Comparison of ENCODE assay signal across 21 cellular contexts in genomic region chr3:141900343-141900742, GRCh38. TPM values are rescaled to one million over a fixed set of nuclear protein-coding genes. Genes with fewer than 3 reads are reported as not detected.
DNase-seq lines count a peak whose midpoint lies in the region; ATAC-seq, FAIRE-seq and TF ChIP-seq lines count a peak whose summit lies in the region.
"Had no signal": no experiment of that assay in that cellular context is flagged by ENCODE, and none has a peak within 500 bp of the region (broad histone marks: within the 10 kb centered on the region; RNA-seq: fewer than 3 reads in every experiment).

No MANE protein-coding gene starts in this region.

- no peak for FAIRE-seq in K562 (lab: Jason Lieb, UNC)
- FAIRE-seq: G401.6 had no signal

- peaks cover 68% of the 10 kb centered on the region for H3K36me3 ChIP-seq in K562 (ENCODE audit: control insufficient read depth, insufficient read depth, low read length)

- H3K9me3 ChIP-seq in K562 (replicated peaks; ENCODE audit: control insufficient read depth, insufficient read depth, low read depth, low read length): no peaks in the 10 kb centered on the region
- H3K9me3 ChIP-seq: SJSA1 had no signal

- TF ChIP-seq POLR2A in K562 (conservative IDR thresholded peaks at IDR 0.05): no peak

- peak; percentile 38 to 49 for ATAC-seq in activated T-cell treated with anti-CD3 and anti-CD28 coated beads, Interleukin-2, amount 50 U/mL, for 4 hours
- ATAC-seq in activated T-cell treated with anti-CD3 and anti-CD28 coated beads, Interleukin-2, amount 50 U/mL, for 72 hours (replicated peaks in 1 of 2): peak; percentile 56 to 64
- peak; percentile 40; the same call in 2 of the 3 replicates for ATAC-seq in K562
- peak; percentile 80 for ATAC-seq in stimulated activated effector memory CD8-positive, alpha-beta T cell treated with anti-CD3 and anti-CD28 coated beads, Interleukin-12 subunit alpha, Interleukin-12 subunit beta, amount 100 ng/mL, for 72 hours
- no peak for ATAC-seq in HG03135 (IDR thresholded peaks at IDR 0.05; ENCODE audit: unreplicated experiment)
- ATAC-seq in GM21737 (IDR thresholded peaks at IDR 0.05; ENCODE audit: unreplicated experiment): no peak

- H3K4me3 Mint-ChIP-seq in activated T-cell treated with anti-CD3 and anti-CD28 coated beads, Interleukin-2, amount 50 U/mL, for 4 hours: no peak overlapping the region
- no peak overlapping the region for H3K4me3 Mint-ChIP-seq in activated T-cell treated with anti-CD3 and anti-CD28 coated beads, Interleukin-2, amount 50 U/mL, for 72 hours
- no peak overlapping the region for H3K4me3 Mint-ChIP-seq in stimulated activated effector memory CD8-positive, alpha-beta T cell treated with anti-CD3 and anti-CD28 coated beads, Interleukin-12 subunit alpha, Interleukin-12 subunit beta, amount 100 ng/mL, for 72 hours
- H3K4me3 Mint-ChIP-seq: CD4-positive, alpha-beta memory T cell had no signal

- no peak overlapping the region for H3K4me3 ChIP-seq in K562
- H3K4me3 ChIP-seq: HAP-1, MG63, PC-9, SJSA1 had no signal

- no peak overlapping the region; a peak in 1 of 4 replicates for H3K9ac ChIP-seq in K562 (ENCODE audit: insufficient read depth in 1 of 2, low read depth in 2 of 2, low read length in 2 of 2)

- no peak overlapping the region for H3K27ac Mint-ChIP-seq in activated T-cell treated with anti-CD3 and anti-CD28 coated beads, Interleukin-2, amount 50 U/mL, for 72 hours
- H3K27ac Mint-ChIP-seq in stimulated activated effector memory CD8-positive, alpha-beta T cell treated with anti-CD3 and anti-CD28 coated beads, Interleukin-12 subunit alpha, Interleukin-12 subunit beta, amount 100 ng/mL, for 72 hours: no peak overlapping the region

- no peaks in the 10 kb centered on the region for H3K9me1 ChIP-seq in K562 (ENCODE audit: control insufficient read depth, insufficient read depth, low read length)

- peaks cover 44% of the 10 kb centered on the region for H3K36me3 Mint-ChIP-seq in activated T-cell treated with anti-CD3 and anti-CD28 coated beads, Interleukin-2, amount 50 U/mL, for 4 hours (ENCODE audit: insufficient read depth)
- H3K36me3 Mint-ChIP-seq in activated T-cell treated with anti-CD3 and anti-CD28 coated beads, Interleukin-2, amount 50 U/mL, for 72 hours (ENCODE audit: insufficient read depth in 2 of 2): peaks cover 6 to 42% of the 10 kb centered on the region in 2 donors
- H3K36me3 Mint-ChIP-seq in stimulated activated effector memory CD8-positive, alpha-beta T cell treated with anti-CD3 and anti-CD28 coated beads, Interleukin-12 subunit alpha, Interleukin-12 subunit beta, amount 100 ng/mL, for 72 hours: peaks cover 55% of the 10 kb centered on the region

- 100% methylated on average over 3 of the region's 3 CpGs for WGBS in K562 (ENCODE audit: insufficient coverage, low coverage, missing lambda C conversion rate)

- no TSS peak for BruUV-seq in K562 (replicated peaks; lab: Mats Ljungman, UMichigan)

- no peaks in the 10 kb centered on the region for H3K27me3 Mint-ChIP-seq in activated T-cell treated with anti-CD3 and anti-CD28 coated beads, Interleukin-2, amount 50 U/mL, for 4 hours (ENCODE audit: low read depth)
- H3K27me3 Mint-ChIP-seq in activated T-cell treated with anti-CD3 and anti-CD28 coated beads, Interleukin-2, amount 50 U/mL, for 72 hours (ENCODE audit: low read depth): no peaks in the 10 kb centered on the region
- H3K27me3 Mint-ChIP-seq: CD4-positive, alpha-beta memory T cell had no signal

- H4K20me1 ChIP-seq in K562 (replicated peaks; ENCODE audit: control insufficient read depth, insufficient read depth, low read length): no peaks in the 10 kb centered on the region

- H2AFZ ChIP-seq in K562 (ENCODE audit: low read depth, low read length): no peak overlapping the region
- H2AFZ ChIP-seq: PC-9 had no signal

- peaks cover 6% of the 10 kb centered on the region for H3K9me3 Mint-ChIP-seq in activated T-cell treated with anti-CD3 and anti-CD28 coated beads, Interleukin-2, amount 50 U/mL, for 4 hours
- H3K9me3 Mint-ChIP-seq in activated T-cell treated with anti-CD3 and anti-CD28 coated beads, Interleukin-2, amount 50 U/mL, for 72 hours: peaks cover 0 to 2% of the 10 kb centered on the region in 2 donors
- H3K9me3 Mint-ChIP-seq in stimulated activated effector memory CD8-positive, alpha-beta T cell treated with anti-CD3 and anti-CD28 coated beads, Interleukin-12 subunit alpha, Interleukin-12 subunit beta, amount 100 ng/mL, for 72 hours: no peaks in the 10 kb centered on the region

- DNase-seq in activated T-cell treated with anti-CD3 and anti-CD28 coated beads, Interleukin-2, amount 50 U/mL, for 4 hours: no peak
- DNase-seq in activated T-cell treated with anti-CD3 and anti-CD28 coated beads, Interleukin-2, amount 50 U/mL, for 1 hour: no peak
- DNase-seq in activated T-cell treated with anti-CD3 and anti-CD28 coated beads, Interleukin-2, amount 50 U/mL, for 72 hours: no peak
- DNase-seq in K562 (ENCODE audit: extremely low read depth in 1 of 4, low spot score in 3 of 4): no peak
- DNase-seq in stimulated activated effector memory CD8-positive, alpha-beta T cell treated with anti-CD3 and anti-CD28 coated beads, Interleukin-12 subunit alpha, Interleukin-12 subunit beta, amount 100 ng/mL, for 72 hours (ENCODE audit: low spot score in 2 of 2): peak in 1 of 2 donors; percentile 50
- DNase-seq: C1 segment of cervical spinal cord; CD4-positive, alpha-beta memory T cell; COR-L47; GOT3; KG1; MG63; NCI-H2029; NCI-H446 treated with DMSO at 0.1 percent for 48 hours; NCI-H526; PC-9; Right ventricle myocardium superior had no signal

- H3K27me3 ChIP-seq in K562 (ENCODE audit: control insufficient read depth in 2 of 2, insufficient read depth in 2 of 2, low read length in 2 of 2): no peaks in the 10 kb centered on the region
- H3K27me3 ChIP-seq: MG63, SJSA1 had no signal

- no peak overlapping the region for H3K4me2 ChIP-seq in K562 (ENCODE audit: insufficient read depth, low read length)
- H3K4me2 ChIP-seq: PC-9 had no signal

- peaks cover 78% of the 10 kb centered on the region for H3K79me2 ChIP-seq in K562 (ENCODE audit: control insufficient read depth, insufficient read depth, low read length)

- TF ChIP-seq RAD21 in K562 (CRISPR knock-in tag; conservative IDR thresholded peaks at IDR 0.05 in 1 of 2, IDR thresholded peaks at IDR 0.05 in 1 of 2): no peak

- CTCF ChIA-PET in K562 (lab: Yijun Ruan, JAX; ENCODE audit: low intra/inter-chr PET ratio): no interaction called here

- no peak overlapping the region for H3K27ac ChIP-seq in K562 (ENCODE audit: extremely low read depth, low read depth, low read length)
- H3K27ac ChIP-seq: PC-9, SJSA1 had no signal

- no peak for TF ChIP-seq CTCF in K562 (IDR thresholded peaks at IDR 0.05 in 2 of 3, conservative IDR thresholded peaks at IDR 0.05 in 1 of 3; ENCODE audit: insufficient read depth in 2 of 3, low read depth in 1 of 3, low read length in 3 of 3)

- in situ Hi-C loops in K562 (cut with MboI): loop anchor here (10.0 kb wide), 1 partner anchor 316 kb away; no protein-coding TSS in a partner anchor

- TF ChIP-seq EP300 in K562 (IDR thresholded peaks at IDR 0.05; ENCODE audit: low read length): no peak

- POLR2A ChIA-PET in K562 (lab: Yijun Ruan, JAX): interaction anchor here (0.7 to 1.4 kb wide), 7 partner anchors 8 to 52 kb away, joined by 3 to 7 read pairs (median 3); no protein-coding TSS in a partner anchor

- H3K4me1 ChIP-seq in K562 (replicated peaks in 1 of 2; ENCODE audit: control insufficient read depth in 2 of 2, insufficient read depth in 2 of 2, low read length in 2 of 2): no peaks in the 10 kb centered on the region; a peak in 1 of 5 replicates
- H3K4me1 ChIP-seq: HAP-1 had no signal

- H3K4me1 Mint-ChIP-seq in activated T-cell treated with anti-CD3 and anti-CD28 coated beads, Interleukin-2, amount 50 U/mL, for 4 hours (ENCODE audit: low read depth): peaks cover 37% of the 10 kb centered on the region
- H3K4me1 Mint-ChIP-seq in activated T-cell treated with anti-CD3 and anti-CD28 coated beads, Interleukin-2, amount 50 U/mL, for 72 hours (ENCODE audit: low read depth): peaks cover 35% of the 10 kb centered on the region
- peaks cover 51% of the 10 kb centered on the region for H3K4me1 Mint-ChIP-seq in stimulated activated effector memory CD8-positive, alpha-beta T cell treated with anti-CD3 and anti-CD28 coated beads, Interleukin-12 subunit alpha, Interleukin-12 subunit beta, amount 100 ng/mL, for 72 hours

- intact Hi-C loops in K562 (cut with micrococcal nuclease): no loop called here

TF ChIP-seq in K562, 482 proteins besides CTCF, POLR2A, EP300 and RAD21 (continues in another document):
- TF ChIP-seq ZNF639 (CRISPR knock-in tag; conservative IDR thresholded peaks at IDR 0.05 in 1 of 2, IDR thresholded peaks at IDR 0.05 in 1 of 2): no peak

RNA-seq across cellular contexts. Expression of gene ATP1B3, which starts 23.9 kb away (rescaled TPM):
- 100 to 1,000 TPM; 219 to 266 (median 227) TPM for total RNA-seq in activated T-cell treated with anti-CD3 and anti-CD28 coated beads, Interleukin-2, amount 50 U/mL, for 4 hours
- total RNA-seq in activated T-cell treated with anti-CD3 and anti-CD28 coated beads, Interleukin-2, amount 50 U/mL, for 72 hours: 100 to 1,000 TPM in 1 of 2 donors, 10 to 100 TPM in 1; 79.8 to 102 TPM
- 155 and 386 TPM in 2 replicates for total RNA-seq in K562 (2011; cell fraction: chromatin; rRNA removed; ENCODE audit: low replicate concordance)
- 130 and 132 TPM in 2 replicates for total RNA-seq in K562 (2011; cell fraction: nucleolus; rRNA removed)
- 338 and 395 TPM in 2 replicates for total RNA-seq in K562 (2011; cell fraction: nucleoplasm; rRNA removed)
- 48.3 and 68.9 TPM in 2 replicates for total RNA-seq in K562 (2014; rRNA removed)
- 181 and 192 TPM in 2 replicates for total RNA-seq in K562 (2014; rRNA removed; fragmentation: Illumina TruSeq; extraction: Trizol)
- total RNA-seq in K562 (2015; rRNA removed; fragmentation: Illumina TruSeq; extraction: Trizol): 109 and 113 TPM in 2 replicates
- 201 and 202 TPM in 2 replicates for total RNA-seq in K562 (2021)
- 166 and 168 TPM in 2 replicates for polyA plus RNA-seq in K562 (2011; rRNA removed)
- polyA plus RNA-seq in K562 (2011; cell fraction: cytosol; rRNA removed): 60.8 and 184 TPM in 2 replicates
- polyA plus RNA-seq in K562 (2011; cell fraction: nucleus; rRNA removed): 54.2 and 111 TPM in 2 replicates
- 169 and 188 TPM in 2 replicates for polyA plus RNA-seq in K562 (2012)
- 153 and 179 TPM in 2 replicates for polyA plus RNA-seq in K562 (2014; fragmentation: Illumina TruSeq; extraction: Trizol)
- 10 to 100 TPM; 81.6 to 95.3 TPM for polyA plus RNA-seq in K562 (2014; fragmentation: Nextera tagmentation; extraction: Ambion mirVana)
- 107 and 123 TPM in 2 replicates for polyA plus RNA-seq in K562 (2014; rRNA removed)
- polyA minus RNA-seq in K562 (2011; rRNA and poly(A)+ RNA removed): 226 and 248 TPM in 2 replicates
- 62.8 and 80.9 TPM in 2 replicates for polyA minus RNA-seq in K562 (2011; cell fraction: cytosol; rRNA and poly(A)+ RNA removed)
- 22.8 and 33.3 TPM in 2 replicates for polyA minus RNA-seq in K562 (2011; cell fraction: nucleus; rRNA and poly(A)+ RNA removed)

Comparison
In these comparisons a context has a peak if more than half of its experiments do, and no peak if none do; other contexts are left out.
1. ATAC-seq: peak in activated T-cell treated with anti-CD3 and anti-CD28 coated beads, Interleukin-2, amount 50 U/mL, for 4 hours (2 of 2), activated T-cell treated with anti-CD3 and anti-CD28 coated beads, Interleukin-2, amount 50 U/mL, for 72 hours (2 of 2), K562 (single experiment) and stimulated activated effector memory CD8-positive, alpha-beta T cell treated with anti-CD3 and anti-CD28 coated beads, Interleukin-12 subunit alpha, Interleukin-12 subunit beta, amount 100 ng/mL, for 72 hours (single experiment); none in HG03135 (single experiment) and GM21737 (single experiment).